ENCODE assay signal across 12 cellular contexts in the genomic region with DNA sequence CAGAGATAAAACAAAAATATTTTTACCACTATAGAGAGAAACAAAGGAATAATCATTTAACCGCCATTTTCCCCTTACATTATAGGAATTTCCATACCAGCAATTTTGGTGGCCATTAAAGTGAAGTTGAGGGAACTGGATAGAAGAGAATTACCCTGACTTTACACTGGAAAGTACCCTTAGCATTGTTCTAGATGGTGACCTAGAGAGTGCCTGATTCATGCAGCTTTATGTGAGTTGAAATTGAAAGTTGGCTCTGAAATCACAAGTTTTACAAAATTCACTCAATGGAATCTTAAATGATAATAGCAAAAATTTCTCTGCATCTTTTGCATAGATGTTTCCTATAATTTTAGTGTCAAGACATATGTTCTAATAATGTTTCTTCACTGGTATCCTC. TPM values are rescaled to one million over a fixed set of nuclear protein-coding genes. Genes with fewer than 3 reads are reported as not detected.
DNase-seq lines count a peak whose midpoint lies in the region; ATAC-seq and TF ChIP-seq lines count a peak whose summit lies in the region.
"Had no signal": no experiment of that assay in that cellular context is flagged by ENCODE, and none has a peak within 500 bp of the region (broad histone marks: within the 10 kb centered on the region; RNA-seq: fewer than 3 reads in every experiment).

No MANE protein-coding gene starts in this region.

- TF ChIP-seq CTCF in foreskin keratinocyte (conservative IDR thresholded peaks at IDR 0.05) (no peak), mesothelial cell of epicardium (IDR thresholded peaks at IDR 0.05; ENCODE audit: unreplicated experiment) (no peak)

- H3K4me1 ChIP-seq in foreskin keratinocyte, result peaks cover 22% of the 10 kb centered on the region

- no peak overlapping the region for H3K4me3 Mint-ChIP-seq in mesothelial cell of epicardium

- peaks cover 18% of the 10 kb centered on the region for H3K27me3 Mint-ChIP-seq in mesothelial cell of epicardium (ENCODE audit: low read depth)

- no peak overlapping the region for H3K27ac Mint-ChIP-seq in mesothelial cell of epicardium

- DNase-seq in foreskin keratinocyte (no peak), LoVo (ENCODE audit: low spot score) (no peak), mesothelial cell of epicardium (ENCODE audit: low spot score in 2 of 2, unreplicated experiment in 2 of 2) (no peak), NOMO-1 (lab: John Stamatoyannopoulos, UW; ENCODE audit: unreplicated experiment in 2 of 2) (no peak), T-helper 9 cell (no peak)
- DNase-seq: DMS 273 treated with DMSO at 0.1 percent for 48 hours; NCI-H2227 treated with DMSO at 0.1 percent for 48 hours; small intestine; stimulated activated naive CD4-positive, alpha-beta T cell had no signal

- no peaks in the 10 kb centered on the region for H3K27me3 ChIP-seq in foreskin keratinocyte

- peaks cover 10% of the 10 kb centered on the region for H3K9me3 Mint-ChIP-seq in mesothelial cell of epicardium

- peak; percentile 25 for ATAC-seq in GM18519 (IDR thresholded peaks at IDR 0.05; ENCODE audit: low FRiP score, unreplicated experiment)
- ATAC-seq in GM21619 (IDR thresholded peaks at IDR 0.05; ENCODE audit: unreplicated experiment), result peak; percentile 42
- ATAC-seq in HG03558 (IDR thresholded peaks at IDR 0.05; ENCODE audit: extremely low read depth, unreplicated experiment), result peak; percentile 27
- no peak for ATAC-seq in foreskin keratinocyte

- H3K36me3 Mint-ChIP-seq in mesothelial cell of epicardium, result no peaks in the 10 kb centered on the region

- H3K27ac ChIP-seq in foreskin keratinocyte, result peak overlapping the region; percentile 93

- no peaks in the 10 kb centered on the region for H3K4me1 Mint-ChIP-seq in mesothelial cell of epicardium

RNA-seq across cellular contexts. Expression of gene PREP, which starts 55.7 kb away (rescaled TPM):
- total RNA-seq in foreskin keratinocyte (51.5 and 61.2 TPM in 2 replicates), mesothelial cell of epicardium (45.2 to 47.8 TPM (median 47.4 TPM) in 3 replicates)
- polyA plus RNA-seq in foreskin keratinocyte, result 43.2 and 52.7 TPM in 2 replicates
